ENCODE assay signal across 8 cellular contexts in the genomic region with DNA sequence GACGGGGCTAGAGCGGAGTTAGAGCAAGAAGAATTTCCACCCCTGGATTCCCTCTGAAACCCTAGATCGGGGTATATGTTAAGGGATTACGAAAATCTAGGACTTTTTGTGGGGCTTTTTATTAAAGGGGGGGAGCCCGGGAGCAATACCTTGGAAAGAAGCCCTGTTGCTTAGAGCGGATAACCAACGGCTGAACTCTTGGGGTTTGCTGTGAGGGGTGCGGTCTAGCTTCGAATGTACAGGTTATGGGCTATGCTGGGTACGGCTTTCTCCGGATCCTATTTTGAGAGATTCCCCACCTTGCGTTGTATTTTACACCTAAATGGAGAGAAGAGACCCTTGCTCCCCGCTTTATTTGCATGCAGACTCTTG. TPM values are rescaled to one million over a fixed set of nuclear protein-coding genes. Genes with fewer than 3 reads are reported as not detected.
DNase-seq lines count a peak whose midpoint lies in the region; ATAC-seq and TF ChIP-seq lines count a peak whose summit lies in the region.

No MANE protein-coding gene starts in this region.

- no peaks in the 10 kb centered on the region for H3K36me3 ChIP-seq in colonic mucosa
- H3K36me3 ChIP-seq in naive thymus-derived CD4-positive, alpha-beta T cell (ENCODE audit: control insufficient read depth in 2 of 3, insufficient read depth in 3 of 3, low read length in 3 of 3): no peaks in the 10 kb centered on the region

- no peak for TF ChIP-seq CTCF in colonic mucosa (IDR thresholded peaks at IDR 0.05)

- no peaks in the 10 kb centered on the region for H3K9me3 ChIP-seq in colonic mucosa
- no peaks in the 10 kb centered on the region for H3K9me3 ChIP-seq in naive thymus-derived CD4-positive, alpha-beta T cell (ENCODE audit: control insufficient read depth in 2 of 3, low read length in 3 of 3)

- DNase-seq in NCI-H345 treated with DMSO at 0.1 percent for 48 hours (lab: John Stamatoyannopoulos, UW; ENCODE audit: unreplicated experiment) (peak; percentile 4), NCI-H345 (lab: John Stamatoyannopoulos, UW) (no peak), NCI-H510A treated with DMSO at 0.1 percent for 48 hours (lab: John Stamatoyannopoulos, UW) (peak; percentile 56), colonic mucosa (no peak), kidney glomerular epithelial cell (lab: John Stamatoyannopoulos, UW) (no peak), SIG-M5 treated with dmso at 0.1 percent for 504 hours (lab: John Stamatoyannopoulos, UW; ENCODE audit: unreplicated experiment) (no peak)
- peak in 2 of 9 donors; percentile 0 to 23 for DNase-seq in naive thymus-derived CD4-positive, alpha-beta T cell

- H3K27ac ChIP-seq in colonic mucosa: peak overlapping the region; percentile 68
- peak overlapping the region; percentile 31 for H3K27ac ChIP-seq in naive thymus-derived CD4-positive, alpha-beta T cell (ENCODE audit: low read depth, low read length)

- POLR2A ChIA-PET in naive thymus-derived CD4-positive, alpha-beta T cell (lab: Charles Lee): interaction anchor here (1.7 kb wide), 1 partner anchor 286 kb away, joined by 4 read pairs; the partner anchor contains the start of gene FCMR

- CTCF ChIA-PET in naive thymus-derived CD4-positive, alpha-beta T cell (lab: Charles Lee): interaction anchor here (0.8 to 4.2 kb wide), 3 partner anchors 19 to 29 kb away, joined by 4 to 53 read pairs (median 15); no protein-coding TSS in a partner anchor

- H3K4me1 Mint-ChIP-seq in naive thymus-derived CD4-positive, alpha-beta T cell: peaks cover 14 to 29% (median 18%) of the 10 kb centered on the region in 7 donors

- peak overlapping the region; percentile 94 for H3K4me3 ChIP-seq in colonic mucosa
- peak overlapping the region; percentile 67 for H3K4me3 ChIP-seq in naive thymus-derived CD4-positive, alpha-beta T cell (ENCODE audit: low read length)

- intact Hi-C loops in colonic mucosa (cut with DNase I): loop anchor here (10.0 kb wide), 1 partner anchor 279 kb away; no protein-coding TSS in a partner anchor
- intact Hi-C loops in naive thymus-derived CD4-positive, alpha-beta T cell (cut with micrococcal nuclease): loop anchor here (1.0 to 10.0 kb wide), 8 partner anchors 24 to 1119 kb away; partner anchors contain the start of genes EIF2D (in 2 of the 2), CD46 (in 1 of the 2), CD55 (in 1 of the 2) and FCMR (in 1 of the 2)

- no peaks in the 10 kb centered on the region for H3K9me3 Mint-ChIP-seq in naive thymus-derived CD4-positive, alpha-beta T cell

- peaks cover 0 to 3% (median 0%) of the 10 kb centered on the region in 5 donors for H3K36me3 Mint-ChIP-seq in naive thymus-derived CD4-positive, alpha-beta T cell

- peak overlapping the region in 2 of 9 donors; percentile 44 to 81 for H3K27ac Mint-ChIP-seq in naive thymus-derived CD4-positive, alpha-beta T cell

- peaks cover 7 to 13% (median 9%) of the 10 kb centered on the region in 5 donors for H3K27me3 Mint-ChIP-seq in naive thymus-derived CD4-positive, alpha-beta T cell

- H3K9ac ChIP-seq in colonic mucosa (ENCODE audit: low read depth in 2 of 2, low read length in 2 of 2): peak overlapping the region; percentile 42 to 89

- peaks cover 6% of the 10 kb centered on the region for H3K4me1 ChIP-seq in colonic mucosa
- H3K4me1 ChIP-seq in naive thymus-derived CD4-positive, alpha-beta T cell (ENCODE audit: control insufficient read depth in 2 of 2, insufficient read depth in 2 of 2, low read length in 2 of 2): peaks cover 8 to 16% of the 10 kb centered on the region in 2 donors

- no peaks in the 10 kb centered on the region for H3K27me3 ChIP-seq in colonic mucosa
- no peaks in the 10 kb centered on the region for H3K27me3 ChIP-seq in naive thymus-derived CD4-positive, alpha-beta T cell (ENCODE audit: control insufficient read depth in 2 of 2, insufficient read depth in 2 of 2, low read length in 2 of 2)

- no peak for ATAC-seq in naive thymus-derived CD4-positive, alpha-beta T cell
- ATAC-seq in GM19351 (IDR thresholded peaks at IDR 0.05; ENCODE audit: unreplicated experiment): no peak

- H3K4me3 Mint-ChIP-seq in naive thymus-derived CD4-positive, alpha-beta T cell: peak overlapping the region; percentile 64 to 90 (median 85)

RNA-seq across cellular contexts. Expression of gene DYRK3, which starts 0.6 kb away (rescaled TPM):
- total RNA-seq in colonic mucosa: 1 to 10 TPM in 1 of 2 donors, under 1 TPM in 1; 0.86 to 1.9 TPM
- total RNA-seq in naive thymus-derived CD4-positive, alpha-beta T cell: 1 to 10 TPM in 2 of 5 experiments, under 1 TPM in 3; 0.22 to 8.2 (median 0.69) TPM
- polyA plus RNA-seq in naive thymus-derived CD4-positive, alpha-beta T cell: not detected

RNA-seq across cellular contexts. Expression of gene EIF2D, which starts 23.7 kb away (rescaled TPM):
- total RNA-seq in colonic mucosa: 10 to 100 TPM; 39.2 to 45.0 TPM
- 10 to 100 TPM; 38.7 to 73.0 (median 59.6) TPM for total RNA-seq in naive thymus-derived CD4-positive, alpha-beta T cell
- 10 to 100 TPM; 33.5 to 53.4 TPM for polyA plus RNA-seq in naive thymus-derived CD4-positive, alpha-beta T cell

RNA-seq across cellular contexts. Expression of gene MAPKAPK2, which starts 48.7 kb away (rescaled TPM):
- total RNA-seq in colonic mucosa: 10 to 100 TPM; 61.4 to 71.1 TPM
- total RNA-seq in naive thymus-derived CD4-positive, alpha-beta T cell: 100 to 1,000 TPM in 1 of 5 experiments, 10 to 100 TPM in 4; 49.6 to 123 (median 80.5) TPM
- 1 to 10 TPM; 1.4 to 2.0 TPM for polyA plus RNA-seq in naive thymus-derived CD4-positive, alpha-beta T cell

Comparison
In these comparisons a context has a peak if more than half of its experiments do, and no peak if none do; other contexts are left out.
1. DNase-seq: peak in NCI-H345 treated with DMSO at 0.1 percent for 48 hours (single experiment) and NCI-H510A treated with DMSO at 0.1 percent for 48 hours (single experiment); none in NCI-H345 (single experiment), colonic mucosa (single experiment), kidney glomerular epithelial cell (single experiment) and SIG-M5 treated with dmso at 0.1 percent for 504 hours (single experiment).